Comparison of ENCODE assay signal across 1 cellular context in genomic region chr3:11642455-11643162, GRCh38.
TF ChIP-seq lines count a peak whose summit lies in the region.

No MANE protein-coding gene starts in this region.

TF ChIP-seq in GM12878, 131 proteins besides CTCF, POLR2A, EP300 and RAD21 (continued from another document and continues in another):
- TF ChIP-seq, protein P1, sequence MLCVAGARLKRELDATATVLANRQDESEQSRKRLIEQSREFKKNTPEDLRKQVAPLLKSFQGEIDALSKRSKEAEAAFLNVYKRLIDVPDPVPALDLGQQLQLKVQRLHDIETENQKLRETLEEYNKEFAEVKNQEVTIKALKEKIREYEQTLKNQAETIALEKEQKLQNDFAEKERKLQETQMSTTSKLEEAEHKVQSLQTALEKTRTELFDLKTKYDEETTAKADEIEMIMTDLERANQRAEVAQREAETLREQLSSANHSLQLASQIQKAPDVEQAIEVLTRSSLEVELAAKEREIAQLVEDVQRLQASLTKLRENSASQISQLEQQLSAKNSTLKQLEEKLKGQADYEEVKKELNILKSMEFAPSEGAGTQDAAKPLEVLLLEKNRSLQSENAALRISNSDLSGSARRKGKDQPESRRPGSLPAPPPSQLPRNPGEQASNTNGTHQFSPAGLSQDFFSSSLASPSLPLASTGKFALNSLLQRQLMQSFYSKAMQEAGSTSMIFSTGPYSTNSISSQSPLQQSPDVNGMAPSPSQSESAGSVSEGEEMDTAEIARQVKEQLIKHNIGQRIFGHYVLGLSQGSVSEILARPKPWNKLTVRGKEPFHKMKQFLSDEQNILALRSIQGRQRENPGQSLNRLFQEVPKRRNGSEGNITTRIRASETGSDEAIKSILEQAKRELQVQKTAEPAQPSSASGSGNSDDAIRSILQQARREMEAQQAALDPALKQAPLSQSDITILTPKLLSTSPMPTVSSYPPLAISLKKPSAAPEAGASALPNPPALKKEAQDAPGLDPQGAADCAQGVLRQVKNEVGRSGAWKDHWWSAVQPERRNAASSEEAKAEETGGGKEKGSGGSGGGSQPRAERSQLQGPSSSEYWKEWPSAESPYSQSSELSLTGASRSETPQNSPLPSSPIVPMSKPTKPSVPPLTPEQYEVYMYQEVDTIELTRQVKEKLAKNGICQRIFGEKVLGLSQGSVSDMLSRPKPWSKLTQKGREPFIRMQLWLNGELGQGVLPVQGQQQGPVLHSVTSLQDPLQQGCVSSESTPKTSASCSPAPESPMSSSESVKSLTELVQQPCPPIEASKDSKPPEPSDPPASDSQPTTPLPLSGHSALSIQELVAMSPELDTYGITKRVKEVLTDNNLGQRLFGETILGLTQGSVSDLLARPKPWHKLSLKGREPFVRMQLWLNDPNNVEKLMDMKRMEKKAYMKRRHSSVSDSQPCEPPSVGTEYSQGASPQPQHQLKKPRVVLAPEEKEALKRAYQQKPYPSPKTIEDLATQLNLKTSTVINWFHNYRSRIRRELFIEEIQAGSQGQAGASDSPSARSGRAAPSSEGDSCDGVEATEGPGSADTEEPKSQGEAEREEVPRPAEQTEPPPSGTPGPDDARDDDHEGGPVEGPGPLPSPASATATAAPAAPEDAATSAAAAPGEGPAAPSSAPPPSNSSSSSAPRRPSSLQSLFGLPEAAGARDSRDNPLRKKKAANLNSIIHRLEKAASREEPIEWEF (IDR thresholded peaks at IDR 0.05; ENCODE audit: insufficient replicate concordance, low read depth, low read length): no peak
- TF ChIP-seq ZBED1 (IDR thresholded peaks at IDR 0.05; ENCODE audit: borderline replicate concordance) (no peak), TCF12 (IDR thresholded peaks at IDR 0.05; ENCODE audit: low read depth, low read length) (no peak), SKIL (IDR thresholded peaks at IDR 0.05; ENCODE audit: low read depth, poor library complexity, severe bottlenecking) (peak; percentile 16), DPF2 (IDR thresholded peaks at IDR 0.05) (peak; percentile 69), MEF2B (IDR thresholded peaks at IDR 0.05; ENCODE audit: partially characterized antibody, poor library complexity, severe bottlenecking) (peak; percentile 50), BCLAF1 (IDR thresholded peaks at IDR 0.05) (no peak), TCF3 (IDR thresholded peaks at IDR 0.05; ENCODE audit: borderline replicate concordance, insufficient read depth, low read depth, low read length) (no peak), RB1 (IDR thresholded peaks at IDR 0.05; ENCODE audit: borderline replicate concordance) (peak; percentile 69; the same call in 1 of the 2 replicates), PAX8 (IDR thresholded peaks at IDR 0.05) (peak; percentile 64; the same call in 1 of the 2 replicates), USF2 (IDR thresholded peaks at IDR 0.05; ENCODE audit: borderline replicate concordance, low read depth, low read length) (no peak; the same call in 1 of the 2 replicates), RUNX3 (IDR thresholded peaks at IDR 0.05; ENCODE audit: low read length) (peak; percentile 80), MXI1 (IDR thresholded peaks at IDR 0.05; ENCODE audit: low read depth, low read length) (peak; percentile 29; the same call in 1 of the 2 replicates), CHD4 (IDR thresholded peaks at IDR 0.05) (no peak), IRF5 (IDR thresholded peaks at IDR 0.05; ENCODE audit: borderline replicate concordance) (no peak), LARP7 (IDR thresholded peaks at IDR 0.05) (peak; percentile 59), YY1 (IDR thresholded peaks at IDR 0.05; ENCODE audit: low read depth, low read length) (peak; percentile 80), ZNF592 (IDR thresholded peaks at IDR 0.05) (no peak), RFX5 (IDR thresholded peaks at IDR 0.05; ENCODE audit: low read depth, low read length) (0 out of 2 replicates have a peak, but pooled peaks have one; percentile 20), ASH2L (IDR thresholded peaks at IDR 0.05; ENCODE audit: borderline replicate concordance, low read depth) (no peak)
- TF ChIP-seq, protein P2, sequence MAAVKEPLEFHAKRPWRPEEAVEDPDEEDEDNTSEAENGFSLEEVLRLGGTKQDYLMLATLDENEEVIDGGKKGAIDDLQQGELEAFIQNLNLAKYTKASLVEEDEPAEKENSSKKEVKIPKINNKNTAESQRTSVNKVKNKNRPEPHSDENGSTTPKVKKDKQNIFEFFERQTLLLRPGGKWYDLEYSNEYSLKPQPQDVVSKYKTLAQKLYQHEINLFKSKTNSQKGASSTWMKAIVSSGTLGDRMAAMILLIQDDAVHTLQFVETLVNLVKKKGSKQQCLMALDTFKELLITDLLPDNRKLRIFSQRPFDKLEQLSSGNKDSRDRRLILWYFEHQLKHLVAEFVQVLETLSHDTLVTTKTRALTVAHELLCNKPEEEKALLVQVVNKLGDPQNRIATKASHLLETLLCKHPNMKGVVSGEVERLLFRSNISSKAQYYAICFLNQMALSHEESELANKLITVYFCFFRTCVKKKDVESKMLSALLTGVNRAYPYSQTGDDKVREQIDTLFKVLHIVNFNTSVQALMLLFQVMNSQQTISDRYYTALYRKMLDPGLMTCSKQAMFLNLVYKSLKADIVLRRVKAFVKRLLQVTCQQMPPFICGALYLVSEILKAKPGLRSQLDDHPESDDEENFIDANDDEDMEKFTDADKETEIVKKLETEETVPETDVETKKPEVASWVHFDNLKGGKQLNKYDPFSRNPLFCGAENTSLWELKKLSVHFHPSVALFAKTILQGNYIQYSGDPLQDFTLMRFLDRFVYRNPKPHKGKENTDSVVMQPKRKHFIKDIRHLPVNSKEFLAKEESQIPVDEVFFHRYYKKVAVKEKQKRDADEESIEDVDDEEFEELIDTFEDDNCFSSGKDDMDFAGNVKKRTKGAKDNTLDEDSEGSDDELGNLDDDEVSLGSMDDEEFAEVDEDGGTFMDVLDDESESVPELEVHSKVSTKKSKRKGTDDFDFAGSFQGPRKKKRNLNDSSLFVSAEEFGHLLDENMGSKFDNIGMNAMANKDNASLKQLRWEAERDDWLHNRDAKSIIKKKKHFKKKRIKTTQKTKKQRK (IDR thresholded peaks at IDR 0.05; ENCODE audit: low read depth, low read length): no peak
- TF ChIP-seq, protein P3, sequence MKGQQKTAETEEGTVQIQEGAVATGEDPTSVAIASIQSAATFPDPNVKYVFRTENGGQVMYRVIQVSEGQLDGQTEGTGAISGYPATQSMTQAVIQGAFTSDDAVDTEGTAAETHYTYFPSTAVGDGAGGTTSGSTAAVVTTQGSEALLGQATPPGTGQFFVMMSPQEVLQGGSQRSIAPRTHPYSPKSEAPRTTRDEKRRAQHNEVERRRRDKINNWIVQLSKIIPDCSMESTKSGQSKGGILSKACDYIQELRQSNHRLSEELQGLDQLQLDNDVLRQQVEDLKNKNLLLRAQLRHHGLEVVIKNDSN (IDR thresholded peaks at IDR 0.05; ENCODE audit: borderline replicate concordance, extremely low read length, insufficient read depth, low read depth, low read length): no peak
- TF ChIP-seq, protein P4, sequence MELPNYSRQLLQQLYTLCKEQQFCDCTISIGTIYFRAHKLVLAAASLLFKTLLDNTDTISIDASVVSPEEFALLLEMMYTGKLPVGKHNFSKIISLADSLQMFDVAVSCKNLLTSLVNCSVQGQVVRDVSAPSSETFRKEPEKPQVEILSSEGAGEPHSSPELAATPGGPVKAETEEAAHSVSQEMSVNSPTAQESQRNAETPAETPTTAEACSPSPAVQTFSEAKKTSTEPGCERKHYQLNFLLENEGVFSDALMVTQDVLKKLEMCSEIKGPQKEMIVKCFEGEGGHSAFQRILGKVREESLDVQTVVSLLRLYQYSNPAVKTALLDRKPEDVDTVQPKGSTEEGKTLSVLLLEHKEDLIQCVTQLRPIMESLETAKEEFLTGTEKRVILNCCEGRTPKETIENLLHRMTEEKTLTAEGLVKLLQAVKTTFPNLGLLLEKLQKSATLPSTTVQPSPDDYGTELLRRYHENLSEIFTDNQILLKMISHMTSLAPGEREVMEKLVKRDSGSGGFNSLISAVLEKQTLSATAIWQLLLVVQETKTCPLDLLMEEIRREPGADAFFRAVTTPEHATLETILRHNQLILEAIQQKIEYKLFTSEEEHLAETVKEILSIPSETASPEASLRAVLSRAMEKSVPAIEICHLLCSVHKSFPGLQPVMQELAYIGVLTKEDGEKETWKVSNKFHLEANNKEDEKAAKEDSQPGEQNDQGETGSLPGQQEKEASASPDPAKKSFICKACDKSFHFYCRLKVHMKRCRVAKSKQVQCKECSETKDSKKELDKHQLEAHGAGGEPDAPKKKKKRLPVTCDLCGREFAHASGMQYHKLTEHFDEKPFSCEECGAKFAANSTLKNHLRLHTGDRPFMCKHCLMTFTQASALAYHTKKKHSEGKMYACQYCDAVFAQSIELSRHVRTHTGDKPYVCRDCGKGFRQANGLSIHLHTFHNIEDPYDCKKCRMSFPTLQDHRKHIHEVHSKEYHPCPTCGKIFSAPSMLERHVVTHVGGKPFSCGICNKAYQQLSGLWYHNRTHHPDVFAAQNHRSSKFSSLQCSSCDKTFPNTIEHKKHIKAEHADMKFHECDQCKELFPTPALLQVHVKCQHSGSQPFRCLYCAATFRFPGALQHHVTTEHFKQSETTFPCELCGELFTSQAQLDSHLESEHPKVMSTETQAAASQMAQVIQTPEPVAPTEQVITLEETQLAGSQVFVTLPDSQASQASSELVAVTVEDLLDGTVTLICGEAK (IDR thresholded peaks at IDR 0.05; ENCODE audit: borderline replicate concordance): peak; percentile 81
- TF ChIP-seq, protein P5, sequence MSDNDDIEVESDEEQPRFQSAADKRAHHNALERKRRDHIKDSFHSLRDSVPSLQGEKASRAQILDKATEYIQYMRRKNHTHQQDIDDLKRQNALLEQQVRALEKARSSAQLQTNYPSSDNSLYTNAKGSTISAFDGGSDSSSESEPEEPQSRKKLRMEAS (IDR thresholded peaks at IDR 0.05; ENCODE audit: low read depth, low read length): peak; percentile 69
